ENCODE assay signal across 12 cellular contexts in genomic region chr2:25306767-25307368, GRCh38. TPM values are rescaled to one million over a fixed set of nuclear protein-coding genes. Genes with fewer than 3 reads are reported as not detected.
DNase-seq lines count a peak whose midpoint lies in the region; ATAC-seq and TF ChIP-seq lines count a peak whose summit lies in the region.
"Had no signal": no experiment of that assay in that cellular context is flagged by ENCODE, and none has a peak within 500 bp of the region (broad histone marks: within the 10 kb centered on the region; RNA-seq: fewer than 3 reads in every experiment).

No MANE protein-coding gene starts in this region.

- no peak overlapping the region for H3K4me3 ChIP-seq in WERI-Rb-1 (ENCODE audit: low read depth, low read length)

- peak overlapping the region in 1 of 5 donors; percentile 12 for H3K4me3 Mint-ChIP-seq in immature natural killer cell
- H3K4me3 Mint-ChIP-seq in stimulated activated effector memory CD8-positive, alpha-beta T cell treated with anti-CD3 and anti-CD28 coated beads, Interleukin-12 subunit alpha, Interleukin-12 subunit beta, amount 100 ng/mL, for 72 hours: no peak overlapping the region

- in situ Hi-C loops in G401 (cut with HindIII; ENCODE audit: low sequenced_read_pairs): no loop called here

- TF ChIP-seq CTCF in WERI-Rb-1 (IDR thresholded peaks at IDR 0.05; ENCODE audit: low read depth, low read length): no peak

- H3K36me3 ChIP-seq in WERI-Rb-1: peaks cover 5% of the 10 kb centered on the region

- H3K27me3 Mint-ChIP-seq in immature natural killer cell (ENCODE audit: low read depth in 3 of 3): peaks cover 0 to 13% (median 6%) of the 10 kb centered on the region in 3 donors

- no peaks in the 10 kb centered on the region for H3K9me3 ChIP-seq in WERI-Rb-1 (ENCODE audit: severe bottlenecking)

- DNase-seq in Ammon's horn (ENCODE audit: low spot score): peak; percentile 69
- peak; percentile 91 for DNase-seq in G401 (ENCODE audit: low spot score)
- DNase-seq in WERI-Rb-1: no peak
- no peak for DNase-seq in immature natural killer cell
- DNase-seq in activated CD8-positive, alpha-beta memory T cell treated with anti-CD3 and anti-CD28 coated beads, Interleukin-2, amount 50 U/mL, for 4 hours: no peak
- no peak for DNase-seq in stimulated activated effector memory CD8-positive, alpha-beta T cell treated with anti-CD3 and anti-CD28 coated beads, Interleukin-12 subunit alpha, Interleukin-12 subunit beta, amount 100 ng/mL, for 72 hours (ENCODE audit: low spot score in 2 of 2)
- no peak for DNase-seq in NAMALWA (ENCODE audit: low spot score)
- DNase-seq: central memory CD4-positive, alpha-beta T cell; left colon; stimulated activated CD4-positive, alpha-beta T cell treated with anti-CD3 and anti-CD28 coated beads, Interleukin-2, amount 100 ng/mL, for 24 hours; T-helper 2 cell had no signal

- H3K4me1 Mint-ChIP-seq in immature natural killer cell: peaks cover 69 to 79% of the 10 kb centered on the region in 2 donors
- peaks cover 93% of the 10 kb centered on the region for H3K4me1 Mint-ChIP-seq in stimulated activated effector memory CD8-positive, alpha-beta T cell treated with anti-CD3 and anti-CD28 coated beads, Interleukin-12 subunit alpha, Interleukin-12 subunit beta, amount 100 ng/mL, for 72 hours

- no peaks in the 10 kb centered on the region for H3K9me3 Mint-ChIP-seq in immature natural killer cell
- no peaks in the 10 kb centered on the region for H3K9me3 Mint-ChIP-seq in stimulated activated effector memory CD8-positive, alpha-beta T cell treated with anti-CD3 and anti-CD28 coated beads, Interleukin-12 subunit alpha, Interleukin-12 subunit beta, amount 100 ng/mL, for 72 hours

- peaks cover 0 to 7% (median 3%) of the 10 kb centered on the region in 3 donors for H3K36me3 Mint-ChIP-seq in immature natural killer cell
- peaks cover 86% of the 10 kb centered on the region for H3K36me3 Mint-ChIP-seq in stimulated activated effector memory CD8-positive, alpha-beta T cell treated with anti-CD3 and anti-CD28 coated beads, Interleukin-12 subunit alpha, Interleukin-12 subunit beta, amount 100 ng/mL, for 72 hours

- ATAC-seq in GM18502 (IDR thresholded peaks at IDR 0.05; ENCODE audit: poor library complexity, unreplicated experiment): no peak
- no peak for ATAC-seq in stimulated activated effector memory CD8-positive, alpha-beta T cell treated with anti-CD3 and anti-CD28 coated beads, Interleukin-12 subunit alpha, Interleukin-12 subunit beta, amount 100 ng/mL, for 72 hours
- ATAC-seq: left colon had no signal

- H3K27me3 ChIP-seq in WERI-Rb-1 (ENCODE audit: insufficient read depth, low read depth, severe bottlenecking): no peaks in the 10 kb centered on the region

- peak overlapping the region; percentile 88 to 98 (median 98) for H3K27ac Mint-ChIP-seq in immature natural killer cell
- no peak overlapping the region for H3K27ac Mint-ChIP-seq in stimulated activated effector memory CD8-positive, alpha-beta T cell treated with anti-CD3 and anti-CD28 coated beads, Interleukin-12 subunit alpha, Interleukin-12 subunit beta, amount 100 ng/mL, for 72 hours

- H3K27ac ChIP-seq in WERI-Rb-1: peak overlapping the region; percentile 76

RNA-seq across cellular contexts. Expression of gene DNMT3A, which starts 34.9 kb away (rescaled TPM):
- total RNA-seq in G401 (2014; rRNA removed; shearing (Covaris generic)): 11.5 and 11.8 TPM in 2 replicates
- 10 to 100 TPM in 1 of 3 donors, 1 to 10 TPM in 2; 9.4 to 15.9 (median 9.9) TPM for polyA plus RNA-seq in immature natural killer cell

Comparison
In these comparisons a context has a peak if more than half of its experiments do, and no peak if none do; other contexts are left out.
1. DNase-seq: peak in Ammon's horn (single experiment) and G401 (single experiment); none in WERI-Rb-1 (single experiment), immature natural killer cell (0 of 3), activated CD8-positive, alpha-beta memory T cell treated with anti-CD3 and anti-CD28 coated beads, Interleukin-2, amount 50 U/mL, for 4 hours (single experiment), stimulated activated effector memory CD8-positive, alpha-beta T cell treated with anti-CD3 and anti-CD28 coated beads, Interleukin-12 subunit alpha, Interleukin-12 subunit beta, amount 100 ng/mL, for 72 hours (0 of 2) and NAMALWA (single experiment).